1 cellular context compared by ENCODE assay signal in genomic region chr13:65133094-65133493, GRCh38.
TF ChIP-seq lines count a peak whose summit lies in the region.

No MANE protein-coding gene starts in this region.

TF ChIP-seq in SK-N-SH treated with all-trans-retinoic acid at 6 μM for 48 hours, 23 proteins besides CTCF, POLR2A, EP300 and RAD21 (continued from another document):
- TF ChIP-seq ZFP3 (CRISPR knock-in tag; IDR thresholded peaks at IDR 0.05), result no peak
TF ChIP-seq in SK-N-SH treated with all-trans-retinoic acid at 6 μM for 48 hours: peak in this region for 0.
